1 cellular context compared by ENCODE assay signal in genomic region chr1:150012611-150013010, GRCh38.
TF ChIP-seq lines count a peak whose summit lies in the region.

No MANE protein-coding gene starts in this region.

TF ChIP-seq in HepG2, 621 proteins besides CTCF, POLR2A, EP300 and RAD21 (continued from another document):
- TF ChIP-seq ATF6 (CRISPR knock-in tag; conservative IDR thresholded peaks at IDR 0.05) (no peak), ZNF746 (CRISPR knock-in tag; IDR thresholded peaks at IDR 0.05) (no peak), ZNF180 (CRISPR knock-in tag; IDR thresholded peaks at IDR 0.05; ENCODE audit: borderline replicate concordance, low read depth) (no peak), PAX8 (CRISPR knock-in tag; IDR thresholded peaks at IDR 0.05; ENCODE audit: borderline replicate concordance) (no peak), CEBPB (IDR thresholded peaks at IDR 0.05; ENCODE audit: borderline replicate concordance, low read depth, low read length) (peak; percentile 30; the same call in 1 of the 2 replicates), HOXD1 (CRISPR knock-in tag; IDR thresholded peaks at IDR 0.05) (peak; percentile 46; the same call in 1 of the 2 replicates), CHD4 (IDR thresholded peaks at IDR 0.05; ENCODE audit: borderline replicate concordance, low read length) (no peak), DNMT3B (CRISPR knock-in tag; conservative IDR thresholded peaks at IDR 0.05) (no peak), FOXA1 (IDR thresholded peaks at IDR 0.05) (no peak), FOXA1 (CRISPR knock-in tag; IDR thresholded peaks at IDR 0.05) (0 out of 2 replicates have a peak, but pooled peaks have one; percentile 14), TFAP4 (IDR thresholded peaks at IDR 0.05; ENCODE audit: borderline replicate concordance, low read depth) (peak; percentile 53; the same call in 1 of the 2 replicates)
